17 cellular contexts compared by ENCODE assay signal in genomic region chr14:73264080-73264895, GRCh38. TPM values are rescaled to one million over a fixed set of nuclear protein-coding genes. Genes with fewer than 3 reads are reported as not detected.
DNase-seq lines count a peak whose midpoint lies in the region; ATAC-seq and TF ChIP-seq lines count a peak whose summit lies in the region.
"Had no signal": no experiment of that assay in that cellular context is flagged by ENCODE, and none has a peak within 500 bp of the region (broad histone marks: within the 10 kb centered on the region; RNA-seq: fewer than 3 reads in every experiment).

No MANE protein-coding gene starts in this region.

- peaks cover 0 to under 1% of the 10 kb centered on the region in 2 donors for H3K4me1 ChIP-seq in ascending aorta
- H3K4me1 ChIP-seq: SJCRH30 had no signal

- H3K27me3 ChIP-seq in ascending aorta, result no peaks in the 10 kb centered on the region
- H3K27me3 ChIP-seq: SJCRH30 had no signal

- DNase-seq in AG20443 (ENCODE audit: low spot score) (peak; percentile 7), GM13976 (ENCODE audit: low spot score) (peak; percentile 29), progenitor cell of endocrine pancreas (ENCODE audit: low spot score, unreplicated experiment) (no peak), putamen (ENCODE audit: low spot score) (no peak), NCI-H524 treated with DMSO at 0.1 percent for 48 hours (lab: John Stamatoyannopoulos, UW) (no peak), ascending aorta (ENCODE audit: low spot score in 2 of 2) (no peak)
- DNase-seq in central memory CD8-positive, alpha-beta T cell (ENCODE audit: low spot score in 2 of 2), result no peak
- DNase-seq: DMS 273 treated with DMSO at 0.1 percent for 48 hours, DND-41, GOT3, NCI-H187, NCI-H2107, NCI-H2227 treated with DMSO at 0.1 percent for 48 hours, NCI-H510A treated with DMSO at 0.1 percent for 48 hours, PC-9, SJCRH30 had no signal

- no peaks in the 10 kb centered on the region for H3K9me3 ChIP-seq in ascending aorta
- H3K9me3 ChIP-seq: SJCRH30 had no signal

- no peak overlapping the region for H3K27ac ChIP-seq in ascending aorta
- H3K27ac ChIP-seq: PC-9, SJCRH30 had no signal

- in situ Hi-C loops in GM13976 (cut with MboI; ENCODE audit: low sequenced_read_pairs, unreplicated experiment), result no loop called here

- no peak overlapping the region for H3K4me3 Mint-ChIP-seq in central memory CD8-positive, alpha-beta T cell
- H3K4me3 Mint-ChIP-seq in progenitor cell of endocrine pancreas (ENCODE audit: low read depth), result no peak overlapping the region

- no peak overlapping the region for H3K4me3 ChIP-seq in ascending aorta
- H3K4me3 ChIP-seq: PC-9, SJCRH30 had no signal

- TF ChIP-seq CTCF in GM13976 (IDR thresholded peaks at IDR 0.05; ENCODE audit: borderline replicate concordance, control extremely low read depth, extremely low read depth, insufficient read depth, missing control alignments) (no peak), progenitor cell of endocrine pancreas (IDR thresholded peaks at IDR 0.05; ENCODE audit: unreplicated experiment) (no peak), ascending aorta (IDR thresholded peaks at IDR 0.05) (no peak)

- no peaks in the 10 kb centered on the region for H3K9me3 Mint-ChIP-seq in central memory CD8-positive, alpha-beta T cell
- H3K9me3 Mint-ChIP-seq in progenitor cell of endocrine pancreas (ENCODE audit: low read depth), result no peaks in the 10 kb centered on the region

- H3K4me1 Mint-ChIP-seq in central memory CD8-positive, alpha-beta T cell, result peaks cover 2% of the 10 kb centered on the region
- no peaks in the 10 kb centered on the region for H3K4me1 Mint-ChIP-seq in progenitor cell of endocrine pancreas (ENCODE audit: low read depth)

- H3K27ac Mint-ChIP-seq in central memory CD8-positive, alpha-beta T cell (ENCODE audit: low read depth), result peak overlapping the region; percentile 65
- H3K27ac Mint-ChIP-seq in progenitor cell of endocrine pancreas, result peak overlapping the region; percentile 90

- peaks cover 2% of the 10 kb centered on the region for H3K36me3 Mint-ChIP-seq in central memory CD8-positive, alpha-beta T cell (ENCODE audit: insufficient read depth)
- H3K36me3 Mint-ChIP-seq in progenitor cell of endocrine pancreas (ENCODE audit: insufficient read depth), result no peaks in the 10 kb centered on the region

- H3K27me3 Mint-ChIP-seq in central memory CD8-positive, alpha-beta T cell, result peaks cover 21% of the 10 kb centered on the region
- peaks cover 5% of the 10 kb centered on the region for H3K27me3 Mint-ChIP-seq in progenitor cell of endocrine pancreas

- no peaks in the 10 kb centered on the region for H3K36me3 ChIP-seq in ascending aorta
- H3K36me3 ChIP-seq: SJCRH30 had no signal

- intact Hi-C loops in ascending aorta (cut with DNase I), result no loop called here

- no peak for ATAC-seq in central memory CD8-positive, alpha-beta T cell (replicated peaks; ENCODE audit: extremely low read depth, poor library complexity, severe bottlenecking)

RNA-seq across cellular contexts. Expression of gene PAPLN, which starts 27.0 kb away (rescaled TPM):
- total RNA-seq in progenitor cell of endocrine pancreas (2.0 and 2.7 TPM in 2 replicates), ascending aorta (4.9 TPM)
- total RNA-seq: G401, PC-9, SJCRH30 had no signal

Comparison
In these comparisons a context has a peak if more than half of its experiments do, and no peak if none do; other contexts are left out.
1. DNase-seq: peak in AG20443 (single experiment) and GM13976 (single experiment); none in central memory CD8-positive, alpha-beta T cell (0 of 2), progenitor cell of endocrine pancreas (single experiment), putamen (single experiment), NCI-H524 treated with DMSO at 0.1 percent for 48 hours (single experiment) and ascending aorta (0 of 2).